ENCODE assay signal across 1 cellular context in genomic region chr12:52703878-52704277, GRCh38.
A peak's percentile ranks its signal among the peaks of the same experiment; 100 is the strongest.
TF ChIP-seq lines count a peak whose summit lies in the region.

No MANE protein-coding gene starts in this region.

TF ChIP-seq in K562, 482 proteins besides CTCF, POLR2A, EP300 and RAD21 (continued from another document):
- peak in 1 of 2 experiments; percentile 54; a peak in 2 of 4 replicates for TF ChIP-seq MLLT1 (IDR thresholded peaks at IDR 0.05)
- peak; percentile 47; the same call in 1 of the 2 replicates for TF ChIP-seq RNF2 (IDR thresholded peaks at IDR 0.05)
- no peak for TF ChIP-seq ZNF282 (CRISPR knock-in tag; IDR thresholded peaks at IDR 0.05)
- TF ChIP-seq RBM22 (IDR thresholded peaks at IDR 0.05; ENCODE audit: low read depth, low read length, poor library complexity, severe bottlenecking), result no peak
- TF ChIP-seq MAZ (CRISPR knock-in tag; conservative IDR thresholded peaks at IDR 0.05 in 1 of 2, IDR thresholded peaks at IDR 0.05 in 1 of 2), result peak in 1 of 2 experiments; percentile 32; a peak in 1 of 4 replicates
- TF ChIP-seq, protein P1, sequence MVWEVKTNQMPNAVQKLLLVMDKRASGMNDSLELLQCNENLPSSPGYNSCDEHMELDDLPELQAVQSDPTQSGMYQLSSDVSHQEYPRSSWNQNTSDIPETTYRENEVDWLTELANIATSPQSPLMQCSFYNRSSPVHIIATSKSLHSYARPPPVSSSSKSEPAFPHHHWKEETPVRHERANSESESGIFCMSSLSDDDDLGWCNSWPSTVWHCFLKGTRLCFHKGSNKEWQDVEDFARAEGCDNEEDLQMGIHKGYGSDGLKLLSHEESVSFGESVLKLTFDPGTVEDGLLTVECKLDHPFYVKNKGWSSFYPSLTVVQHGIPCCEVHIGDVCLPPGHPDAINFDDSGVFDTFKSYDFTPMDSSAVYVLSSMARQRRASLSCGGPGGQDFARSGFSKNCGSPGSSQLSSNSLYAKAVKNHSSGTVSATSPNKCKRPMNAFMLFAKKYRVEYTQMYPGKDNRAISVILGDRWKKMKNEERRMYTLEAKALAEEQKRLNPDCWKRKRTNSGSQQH (CRISPR knock-in tag; IDR thresholded peaks at IDR 0.05), result no peak
- TF ChIP-seq GATA2 (CRISPR knock-in tag; IDR thresholded peaks at IDR 0.05), result peak; percentile 42; the same call in 1 of the 2 replicates
- TF ChIP-seq LCOR (CRISPR knock-in tag; IDR thresholded peaks at IDR 0.05), result peak; percentile 82; the same call in 1 of the 2 replicates
- 0 out of 2 replicates have a peak, but pooled peaks have one; percentile 30 for TF ChIP-seq FOSL1 (tag; conservative IDR thresholded peaks at IDR 0.05)
